In genomic region chr3:175983369-175983768, GRCh38 we compare ENCODE assay signal across 19 cellular contexts.
DNase-seq lines count a peak whose midpoint lies in the region; ATAC-seq and TF ChIP-seq lines count a peak whose summit lies in the region.
"Had no signal": no experiment of that assay in that cellular context is flagged by ENCODE, and none has a peak within 500 bp of the region (broad histone marks: within the 10 kb centered on the region; RNA-seq: fewer than 3 reads in every experiment).

No MANE protein-coding gene starts in this region.

- TF ChIP-seq CTCF in PC-9 (conservative IDR thresholded peaks at IDR 0.05) = no peak

- no peaks in the 10 kb centered on the region for H3K79me2 ChIP-seq in PC-9 (ENCODE audit: low read depth)

- H3K4me3 Mint-ChIP-seq in naive thymus-derived CD8-positive, alpha-beta T cell = no peak overlapping the region
- H3K4me3 Mint-ChIP-seq: CD4-positive, alpha-beta memory T cell; H9 had no signal

- H3K36me3 ChIP-seq in PC-9 (ENCODE audit: low read depth) = no peaks in the 10 kb centered on the region
- H3K36me3 ChIP-seq: BE2C had no signal

- H3K27me3 Mint-ChIP-seq in naive thymus-derived CD8-positive, alpha-beta T cell = no peaks in the 10 kb centered on the region
- H3K27me3 Mint-ChIP-seq: CD4-positive, alpha-beta memory T cell had no signal

- no peaks in the 10 kb centered on the region for H3K9me3 ChIP-seq in PC-9 (ENCODE audit: insufficient read depth, low read depth)
- H3K9me3 ChIP-seq: BE2C had no signal

- DNase-seq in GM04503 (ENCODE audit: low read depth) = peak; percentile 81
- DNase-seq in PC-9 = no peak
- peak; percentile 13 for DNase-seq in fibroblast of the conjunctiva (ENCODE audit: low read depth)
- DNase-seq in naive thymus-derived CD8-positive, alpha-beta T cell = no peak
- DNase-seq in hepatic stellate cell (ENCODE audit: low spot score) = no peak
- DNase-seq: ACHN; BE2C; CD4-positive, alpha-beta memory T cell; H9; NCI-H1417; NCI-H187; NCI-H2107; NCI-H510A; NCI-H748 treated with DMSO at 0.1 percent for 48 hours; NK-92 treated with Interleukin-12 subunit alpha and Interleukin-12 subunit beta, amount 100 ng/mL, for 24 hours had no signal

- intact Hi-C loops in PC-9 (cut with micrococcal nuclease; ENCODE audit: unreplicated experiment) = no loop called here

- no peaks in the 10 kb centered on the region for H3K4me1 ChIP-seq in PC-9 (replicated peaks; ENCODE audit: insufficient read depth)
- H3K4me1 ChIP-seq: BE2C had no signal

- H3K4me1 Mint-ChIP-seq in naive thymus-derived CD8-positive, alpha-beta T cell = no peaks in the 10 kb centered on the region
- H3K4me1 Mint-ChIP-seq: CD4-positive, alpha-beta memory T cell had no signal

- no peaks in the 10 kb centered on the region for H3K27me3 ChIP-seq in PC-9 (ENCODE audit: insufficient read depth, low read depth)
- H3K27me3 ChIP-seq: BE2C had no signal

- no TSS peak for BruUV-seq in PC-9 (replicated peaks; lab: Mats Ljungman, UMichigan)

- H3K27ac ChIP-seq in PC-9 = no peak overlapping the region

- H3K9me2 ChIP-seq in PC-9 (ENCODE audit: insufficient read depth) = no peaks in the 10 kb centered on the region

- CTCF ChIA-PET in PC-9 (lab: Charles Lee) = interaction anchor here (0.6 kb wide), 1 partner anchor 133 kb away, joined by 5 read pairs; no protein-coding TSS in a partner anchor

- no peak overlapping the region for H3K4me3 ChIP-seq in PC-9
- H3K4me3 ChIP-seq: K562 had no signal

- no peak overlapping the region for H3K27ac Mint-ChIP-seq in naive thymus-derived CD8-positive, alpha-beta T cell
- H3K27ac Mint-ChIP-seq: CD4-positive, alpha-beta memory T cell; H9 had no signal

- H3F3A ChIP-seq in PC-9 (ENCODE audit: insufficient read depth, low read depth) = no peaks in the 10 kb centered on the region

- peaks cover 0 to 7% (median 0%) of the 10 kb centered on the region in 3 donors for H3K36me3 Mint-ChIP-seq in naive thymus-derived CD8-positive, alpha-beta T cell
- H3K36me3 Mint-ChIP-seq: CD4-positive, alpha-beta memory T cell had no signal

- POLR2A ChIA-PET in PC-9 (lab: Charles Lee; ENCODE audit: unreplicated experiment) = no interaction called here
- POLR2A ChIA-PET in naive thymus-derived CD8-positive, alpha-beta T cell (lab: Charles Lee) = no interaction called here

- H3K9me3 Mint-ChIP-seq in naive thymus-derived CD8-positive, alpha-beta T cell = peaks cover 2 to 37% (median 12%) of the 10 kb centered on the region in 9 donors

- ATAC-seq in GM21825 (IDR thresholded peaks at IDR 0.05; ENCODE audit: unreplicated experiment) (no peak), HG03457 (IDR thresholded peaks at IDR 0.05; ENCODE audit: unreplicated experiment) (no peak)
- no peak for ATAC-seq in naive thymus-derived CD8-positive, alpha-beta T cell
- ATAC-seq: K562, Right ventricle myocardium inferior had no signal

- peak overlapping the region; percentile 10; the same call in 1 of the 2 replicates for H2AFZ ChIP-seq in PC-9

- no peak overlapping the region for H3K4me2 ChIP-seq in PC-9

- no peaks in the 10 kb centered on the region for H4K20me1 ChIP-seq in PC-9 (ENCODE audit: insufficient read depth)

Comparison
In these comparisons a context has a peak if more than half of its experiments do, and no peak if none do; other contexts are left out.
1. DNase-seq: peak in GM04503 (single experiment) and fibroblast of the conjunctiva (single experiment); none in PC-9 (0 of 2), naive thymus-derived CD8-positive, alpha-beta T cell (0 of 10) and hepatic stellate cell (single experiment).